14 cellular contexts compared by ENCODE assay signal in the genomic region with DNA sequence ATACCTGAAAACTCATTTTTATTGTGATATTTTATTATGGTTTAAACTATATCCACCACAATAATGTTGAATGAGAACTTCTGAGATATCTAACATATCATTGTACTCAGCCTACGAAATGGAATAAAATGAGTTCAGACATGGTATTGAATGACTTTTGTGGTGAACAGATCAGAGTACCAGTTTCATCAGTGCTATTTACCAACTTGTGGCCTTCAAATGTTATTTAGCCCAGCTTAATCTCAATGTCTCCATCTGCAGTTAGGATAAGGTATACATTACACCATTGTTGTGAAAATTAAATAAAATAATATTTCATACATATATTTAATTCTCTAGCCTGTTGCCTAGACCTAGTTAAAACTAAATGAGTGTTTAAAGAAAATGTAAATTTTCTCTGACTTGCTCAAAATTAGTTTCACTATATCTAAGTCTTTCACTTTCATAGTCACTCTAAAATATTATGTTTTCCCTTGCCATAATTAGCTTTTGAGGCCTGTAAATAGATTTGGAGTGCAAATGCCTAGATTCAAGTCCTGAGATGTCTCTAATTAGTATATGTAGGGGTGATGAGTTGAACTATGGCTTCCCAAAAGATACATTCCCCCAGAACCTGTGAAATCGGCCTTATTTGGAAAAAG.
DNase-seq lines count a peak whose midpoint lies in the region; ATAC-seq and TF ChIP-seq lines count a peak whose summit lies in the region.
"Had no signal": no experiment of that assay in that cellular context is flagged by ENCODE, and none has a peak within 500 bp of the region (broad histone marks: within the 10 kb centered on the region; RNA-seq: fewer than 3 reads in every experiment).

No MANE protein-coding gene starts in this region.

- peak; percentile 68 for ATAC-seq in GM18867 (IDR thresholded peaks at IDR 0.05; ENCODE audit: unreplicated experiment)
- peak; percentile 58 for ATAC-seq in GM21825 (IDR thresholded peaks at IDR 0.05; ENCODE audit: unreplicated experiment)
- ATAC-seq in HG03432 (IDR thresholded peaks at IDR 0.05; ENCODE audit: unreplicated experiment) = peak; percentile 76
- no peak for ATAC-seq in left cardiac atrium
- ATAC-seq in GM18873 (IDR thresholded peaks at IDR 0.05; ENCODE audit: low FRiP score, unreplicated experiment) = no peak

- H3K4me3 ChIP-seq in choroid plexus epithelial cell (ENCODE audit: low read depth, low read length) = no peak overlapping the region

- DNase-seq in choroid plexus epithelial cell (ENCODE audit: low read depth) (peak; percentile 30), left cardiac atrium (no peak), COLO829 (ENCODE audit: low spot score) (no peak)
- DNase-seq in activated CD4-positive, alpha-beta T cell treated with anti-CD3 and anti-CD28 coated beads for 48 hours = no peak
- DNase-seq: activated CD4-positive, alpha-beta T cell treated with anti-CD3 and anti-CD28 coated beads, Interleukin-2, amount 50 U/mL, for 4 hours; activated naive CD4-positive, alpha-beta T cell; C1 segment of cervical spinal cord; NCI-H1092; NCI-H526; trophoblast cell had no signal

- peak; percentile 43 for TF ChIP-seq CTCF in choroid plexus epithelial cell (conservative IDR thresholded peaks at IDR 0.05; ENCODE audit: low read depth, low read length)

- intact Hi-C loops in left cardiac atrium (cut with DNase I) = no loop called here

Comparison
In these comparisons a context has a peak if more than half of its experiments do, and no peak if none do; other contexts are left out.
1. ATAC-seq: peak in GM18867 (single experiment), GM21825 (single experiment) and HG03432 (single experiment); none in left cardiac atrium (0 of 2) and GM18873 (single experiment).